In the genomic region with DNA sequence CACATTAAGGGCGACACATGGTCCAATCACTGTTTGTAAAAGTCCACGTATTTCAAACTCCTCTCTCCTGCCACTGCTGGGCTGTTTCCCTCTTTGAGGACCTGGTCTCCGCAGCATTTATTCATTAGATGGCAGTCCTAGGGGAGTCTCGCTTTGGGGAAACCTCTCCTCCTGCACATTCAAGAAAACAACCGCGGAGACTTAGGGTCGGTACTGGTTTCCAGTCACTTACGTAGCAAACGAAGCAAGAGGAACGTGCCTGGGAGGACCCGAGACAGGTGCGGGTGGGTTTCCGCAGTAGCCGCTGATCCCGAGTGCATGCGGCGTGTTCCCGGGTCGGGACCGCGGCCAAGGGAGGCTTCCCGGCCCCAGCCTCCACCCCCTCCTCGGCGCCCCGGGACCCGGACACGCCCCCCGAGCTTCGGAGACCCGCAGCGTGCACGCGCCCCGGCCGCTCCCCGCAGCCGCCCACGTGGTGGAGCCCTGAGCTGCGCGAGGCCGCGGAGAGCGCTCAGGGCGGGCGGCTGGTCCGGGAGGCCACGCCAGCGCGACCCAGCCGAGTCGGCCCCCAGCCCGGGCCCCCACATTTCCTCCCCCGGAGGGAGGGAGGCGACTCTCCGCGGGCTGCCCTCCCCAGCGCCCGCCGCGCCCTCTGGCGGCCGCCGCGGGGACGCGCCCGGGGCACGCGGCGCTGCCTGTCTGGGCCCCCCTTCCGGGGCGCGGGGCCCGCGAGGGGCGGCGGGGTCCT, we compare ENCODE assay signal across 8 cellular contexts. TPM values are rescaled to one million over a fixed set of nuclear protein-coding genes. Genes with fewer than 3 reads are reported as not detected.
DNase-seq lines count a peak whose midpoint lies in the region; ATAC-seq lines count a peak whose summit lies in the region.

No MANE protein-coding gene starts in this region.

- under 1% methylated on average over 77 of the region's 77 CpGs for WGBS in right cardiac atrium

- ATAC-seq in GM21528 (IDR thresholded peaks at IDR 0.05; ENCODE audit: low FRiP score, unreplicated experiment) (peak; percentile 48), right cardiac atrium (peak; percentile 57 to 64)

- H3K27me3 ChIP-seq in right cardiac atrium (ENCODE audit: control insufficient read depth, insufficient read depth): peaks cover 3% of the 10 kb centered on the region
- H3K27me3 ChIP-seq in rectal smooth muscle tissue (ENCODE audit: control insufficient read depth, insufficient read depth, low read length): no peaks in the 10 kb centered on the region

- DNase-seq in DMS114 treated with DMSO at 0.1 percent for 48 hours (lab: John Stamatoyannopoulos, UW; ENCODE audit: unreplicated experiment) (peak; percentile 66), T follicular helper cell (ENCODE audit: low read depth) (peak; percentile 39), right cardiac atrium (peak; percentile 79 to 90 (median 90)), mesenteric fat pad (ENCODE audit: low spot score) (no peak)
- DNase-seq in Jurkat, Clone E6-1 (ENCODE audit: low read depth, low spot score): no peak

- H3K9ac ChIP-seq in rectal smooth muscle tissue (ENCODE audit: low read length): no peak overlapping the region

- intact Hi-C loops in right cardiac atrium (cut with DNase I): loop anchor here (5.0 to 10.0 kb wide), 5 partner anchors 122 to 418 kb away; no protein-coding TSS in a partner anchor

- no peaks in the 10 kb centered on the region for H3K9me3 ChIP-seq in right cardiac atrium (ENCODE audit: control insufficient read depth, low read length)

- no peaks in the 10 kb centered on the region for H3K36me3 ChIP-seq in rectal smooth muscle tissue (ENCODE audit: control insufficient read depth, insufficient read depth, low read length)

- no peaks in the 10 kb centered on the region for H3K4me1 ChIP-seq in right cardiac atrium (ENCODE audit: control insufficient read depth, insufficient read depth, low read length)
- peaks cover 7% of the 10 kb centered on the region for H3K4me1 ChIP-seq in rectal smooth muscle tissue (ENCODE audit: control insufficient read depth, insufficient read depth, low read length)

- H3K4me3 ChIP-seq in Jurkat, Clone E6-1 (ENCODE audit: low read length): peak overlapping the region; percentile 61
- H3K4me3 ChIP-seq in right cardiac atrium (ENCODE audit: low read length) (peak overlapping the region; percentile 100), rectal smooth muscle tissue (ENCODE audit: low read length) (peak overlapping the region; percentile 92)

- H3K27ac ChIP-seq in angular gyrus (ENCODE audit: low read depth, low read length) (peak overlapping the region; percentile 80), right cardiac atrium (ENCODE audit: low read length) (peak overlapping the region; percentile 78), rectal smooth muscle tissue (ENCODE audit: low read depth, low read length) (peak overlapping the region; percentile 80)

RNA-seq across cellular contexts. Expression of gene IGF1R, which starts 1.1 kb away (rescaled TPM):
- polyA plus RNA-seq in Jurkat, Clone E6-1 (2012; ENCODE audit: insufficient read depth, insufficient read length): 11.7 TPM
- total RNA-seq in right cardiac atrium: 10 to 100 TPM; 31.0 to 52.3 (median 39.1) TPM
- 9.0 TPM for polyA plus RNA-seq in right cardiac atrium
- total RNA-seq in mesenteric fat pad: 29.2 TPM

Comparison
In these comparisons a context has a peak if more than half of its experiments do, and no peak if none do; other contexts are left out.
1. DNase-seq: peak in DMS114 treated with DMSO at 0.1 percent for 48 hours (single experiment), T follicular helper cell (single experiment) and right cardiac atrium (3 of 3); none in Jurkat, Clone E6-1 (single experiment) and mesenteric fat pad (single experiment).
2. Peak in every context shown above with its lines, with median percentiles within 50 percentile points of each other: H3K4me3 ChIP-seq and H3K27ac ChIP-seq.